18 cellular contexts compared by ENCODE assay signal in the genomic region with DNA sequence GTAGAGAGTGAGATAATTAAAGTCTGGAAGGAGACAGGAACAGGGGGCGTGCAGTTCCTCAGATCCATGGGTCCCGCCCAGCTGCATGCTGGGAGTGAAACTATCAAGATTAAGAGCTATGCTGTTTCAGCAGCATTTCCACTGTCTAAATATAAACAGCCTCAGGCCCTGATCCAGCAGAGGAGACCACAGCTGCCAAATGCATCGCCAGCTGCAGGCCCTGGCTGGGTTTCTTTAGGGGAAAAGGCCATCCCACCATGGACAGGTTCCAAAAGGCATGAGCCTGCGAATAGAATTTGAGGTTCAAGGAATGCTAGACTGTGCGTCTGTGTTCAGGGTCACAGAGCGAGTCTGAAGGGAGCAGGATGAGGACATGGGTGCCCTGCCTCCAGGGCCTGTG.
DNase-seq lines count a peak whose midpoint lies in the region; ATAC-seq, FAIRE-seq and TF ChIP-seq lines count a peak whose summit lies in the region.
"Had no signal": no experiment of that assay in that cellular context is flagged by ENCODE, and none has a peak within 500 bp of the region (broad histone marks: within the 10 kb centered on the region; RNA-seq: fewer than 3 reads in every experiment).

No MANE protein-coding gene starts in this region.

- peaks cover 2% of the 10 kb centered on the region for H3K9me3 Mint-ChIP-seq in astrocyte (ENCODE audit: unreplicated experiment)

- H3K27ac ChIP-seq in astrocyte (ENCODE audit: low read depth, low read length) (no peak overlapping the region), left lung (no peak overlapping the region), temporal lobe (ENCODE audit: low read depth, low read length) (peak overlapping the region; percentile 83)
- H3K27ac ChIP-seq: coronary artery, lower lobe of right lung, upper lobe of left lung had no signal

- H3K36me3 Mint-ChIP-seq in astrocyte (ENCODE audit: low read depth, unreplicated experiment), result no peaks in the 10 kb centered on the region
- H3K36me3 Mint-ChIP-seq: CD14-positive monocyte; naive thymus-derived CD8-positive, alpha-beta T cell; stimulated activated memory B cell treated with anti-CD40 and anti-IgM and Interleukin-4, amounts not matched to agents 10 μg/mL and 1 μg/mL and 100 μg/mL, for 72 hours had no signal

- H3K4me3 ChIP-seq in astrocyte (ENCODE audit: insufficient read depth, low read depth, low read length) (no peak overlapping the region), left lung (no peak overlapping the region)
- H3K4me3 ChIP-seq: coronary artery, lower lobe of right lung, upper lobe of left lung had no signal

- TF ChIP-seq CTCF in astrocyte (IDR thresholded peaks at IDR 0.05; ENCODE audit: insufficient read depth, low read depth, low read length) (no peak), left lung (IDR thresholded peaks at IDR 0.05) (no peak)

- H3K27me3 Mint-ChIP-seq in astrocyte (ENCODE audit: low read depth, unreplicated experiment), result peaks cover 25% of the 10 kb centered on the region
- H3K27me3 Mint-ChIP-seq: activated CD4-positive, alpha-beta T cell treated with anti-CD3 and anti-CD28 coated beads, Interleukin-2, amount 10 ng/mL, durations not matched to agents 7 days and 5 days; stimulated activated memory B cell treated with anti-CD40 and anti-IgM and Interleukin-4, amounts not matched to agents 10 μg/mL and 1 μg/mL and 100 μg/mL, for 72 hours had no signal

- DNase-seq in left cardiac atrium, result no peak
- no peak for DNase-seq in Right ventricle myocardium inferior (ENCODE audit: missing footprints)
- DNase-seq in astrocyte (ENCODE audit: low read depth), result peak; percentile 18
- no peak for DNase-seq in left lung
- DNase-seq in GM19240 (ENCODE audit: insufficient read length, low spot score), result no peak
- no peak for DNase-seq in GF-D8 (lab: John Stamatoyannopoulos, UW)
- DNase-seq: activated CD4-positive, alpha-beta T cell treated with anti-CD3 and anti-CD28 coated beads, Interleukin-2, amount 10 ng/mL, durations not matched to agents 7 days and 5 days; foreskin fibroblast; lower lobe of right lung; naive thymus-derived CD8-positive, alpha-beta T cell; NCI-H1436; upper lobe of left lung had no signal

- no peak for FAIRE-seq in astrocyte (lab: Jason Lieb, UNC)
- FAIRE-seq: endothelial cell of umbilical vein had no signal

- no peaks in the 10 kb centered on the region for H4K20me1 ChIP-seq in astrocyte (ENCODE audit: insufficient read depth, low read length)

- no peak overlapping the region for H3K4me3 Mint-ChIP-seq in astrocyte (ENCODE audit: unreplicated experiment)
- H3K4me3 Mint-ChIP-seq: activated CD4-positive, alpha-beta T cell treated with anti-CD3 and anti-CD28 coated beads, Interleukin-2, amount 10 ng/mL, durations not matched to agents 7 days and 5 days; CD14-positive monocyte; naive thymus-derived CD8-positive, alpha-beta T cell; stimulated activated memory B cell treated with anti-CD40 and anti-IgM and Interleukin-4, amounts not matched to agents 10 μg/mL and 1 μg/mL and 100 μg/mL, for 72 hours had no signal

- ATAC-seq in left cardiac atrium (peak; percentile 44 to 81), Right ventricle myocardium inferior (no peak), left lung (peak; percentile 32), HG02852 (IDR thresholded peaks at IDR 0.05; ENCODE audit: unreplicated experiment) (no peak)
- ATAC-seq: naive thymus-derived CD8-positive, alpha-beta T cell; stimulated activated memory B cell treated with anti-CD40 and anti-IgM and Interleukin-4, amounts not matched to agents 10 μg/mL and 1 μg/mL and 100 μg/mL, for 72 hours had no signal

- no peak overlapping the region for H3K27ac Mint-ChIP-seq in astrocyte (ENCODE audit: unreplicated experiment)
- H3K27ac Mint-ChIP-seq: activated CD4-positive, alpha-beta T cell treated with anti-CD3 and anti-CD28 coated beads, Interleukin-2, amount 10 ng/mL, durations not matched to agents 7 days and 5 days; CD14-positive monocyte; naive thymus-derived CD8-positive, alpha-beta T cell; stimulated activated memory B cell treated with anti-CD40 and anti-IgM and Interleukin-4, amounts not matched to agents 10 μg/mL and 1 μg/mL and 100 μg/mL, for 72 hours had no signal

- no peaks in the 10 kb centered on the region for H3K4me1 ChIP-seq in astrocyte (ENCODE audit: insufficient read depth, low read length)
- no peaks in the 10 kb centered on the region for H3K4me1 ChIP-seq in left lung
- H3K4me1 ChIP-seq: lower lobe of right lung, upper lobe of left lung had no signal

- no peaks in the 10 kb centered on the region for H3K36me3 ChIP-seq in astrocyte (ENCODE audit: insufficient read depth, low read length)
- no peaks in the 10 kb centered on the region for H3K36me3 ChIP-seq in left lung
- H3K36me3 ChIP-seq: lower lobe of right lung, upper lobe of left lung had no signal

- H3K27me3 ChIP-seq in astrocyte (ENCODE audit: insufficient read depth, low read length) (no peaks in the 10 kb centered on the region), left lung (peaks cover 0 to 7% of the 10 kb centered on the region in 2 donors)
- H3K27me3 ChIP-seq: upper lobe of left lung had no signal

- H3K4me1 Mint-ChIP-seq in astrocyte (ENCODE audit: low read depth, unreplicated experiment), result no peaks in the 10 kb centered on the region
- H3K4me1 Mint-ChIP-seq: activated CD4-positive, alpha-beta T cell treated with anti-CD3 and anti-CD28 coated beads, Interleukin-2, amount 10 ng/mL, durations not matched to agents 7 days and 5 days; CD14-positive monocyte; naive thymus-derived CD8-positive, alpha-beta T cell; stimulated activated memory B cell treated with anti-CD40 and anti-IgM and Interleukin-4, amounts not matched to agents 10 μg/mL and 1 μg/mL and 100 μg/mL, for 72 hours had no signal

- no peak overlapping the region for H3K4me2 ChIP-seq in astrocyte (ENCODE audit: low read length)

- no peaks in the 10 kb centered on the region for H3K9me3 ChIP-seq in astrocyte (ENCODE audit: insufficient read depth, low read depth, low read length)
- peaks cover 0 to 2% of the 10 kb centered on the region in 2 donors for H3K9me3 ChIP-seq in left lung
- H3K9me3 ChIP-seq: lower lobe of right lung, upper lobe of left lung had no signal

- no peaks in the 10 kb centered on the region for H3K79me2 ChIP-seq in astrocyte (ENCODE audit: insufficient read depth, low read length)

- intact Hi-C loops in left cardiac atrium (cut with DNase I) (no loop called here), Right ventricle myocardium inferior (cut with DNase I) (no loop called here), left lung (cut with DNase I) (no loop called here)

- H3K9ac ChIP-seq in astrocyte (ENCODE audit: low read length), result no peak overlapping the region

- no peak overlapping the region for H2AFZ ChIP-seq in astrocyte (ENCODE audit: low read depth, low read length)

Comparison
In these comparisons a context has a peak if more than half of its experiments do, and no peak if none do; other contexts are left out.
1. ATAC-seq: peak in left cardiac atrium (2 of 2) and left lung (single experiment); none in Right ventricle myocardium inferior (single experiment) and HG02852 (single experiment).